In genomic region chr10:132208489-132209050, GRCh38 we compare ENCODE assay signal across 16 cellular contexts. TPM values are rescaled to one million over a fixed set of nuclear protein-coding genes. Genes with fewer than 3 reads are reported as not detected.
A peak's percentile ranks its signal among the peaks of the same experiment; 100 is the strongest.
DNase-seq lines count a peak whose midpoint lies in the region; ATAC-seq and TF ChIP-seq lines count a peak whose summit lies in the region.
"Had no signal": no experiment of that assay in that cellular context is flagged by ENCODE, and none has a peak within 500 bp of the region (broad histone marks: within the 10 kb centered on the region; RNA-seq: fewer than 3 reads in every experiment).

No MANE protein-coding gene starts in this region.

- H3K4me3 ChIP-seq in right atrium auricular region (no peak overlapping the region), foreskin fibroblast (ENCODE audit: low read depth in 1 of 2, low read length in 2 of 2) (no peak overlapping the region)

- H3K36me3 Mint-ChIP-seq in stimulated activated naive B cell treated with anti-CD40 and anti-IgM and Interleukin-4, amounts not matched to agents 10 μg/mL and 1 μg/mL and 100 μg/mL, for 72 hours = peaks cover 16 to 19% of the 10 kb centered on the region in 2 donors

- peaks cover 7 to 12% of the 10 kb centered on the region in 2 donors for H3K4me1 Mint-ChIP-seq in stimulated activated naive B cell treated with anti-CD40 and anti-IgM and Interleukin-4, amounts not matched to agents 10 μg/mL and 1 μg/mL and 100 μg/mL, for 72 hours
- H3K4me1 Mint-ChIP-seq: IgD-negative memory B cell had no signal

- no peaks in the 10 kb centered on the region for H3K4me1 ChIP-seq in right atrium auricular region

- H3K9me3 ChIP-seq in right atrium auricular region = peaks cover 3 to 9% of the 10 kb centered on the region in 2 donors

- no peaks in the 10 kb centered on the region for H3K27me3 Mint-ChIP-seq in stimulated activated naive B cell treated with anti-CD40 and anti-IgM and Interleukin-4, amounts not matched to agents 10 μg/mL and 1 μg/mL and 100 μg/mL, for 72 hours
- H3K27me3 Mint-ChIP-seq: IgD-negative memory B cell had no signal

- H3K27ac ChIP-seq in right atrium auricular region = no peak overlapping the region
- H3K27ac ChIP-seq: HL-60 had no signal

- H3K27me3 ChIP-seq in right atrium auricular region = no peaks in the 10 kb centered on the region

- peak; percentile 61 for ATAC-seq in Right ventricle myocardium inferior
- peak; percentile 76 for ATAC-seq in Right ventricle myocardium superior (ENCODE audit: poor library complexity)
- ATAC-seq in stimulated activated naive B cell treated with anti-CD40 and anti-IgM and Interleukin-4, amounts not matched to agents 10 μg/mL and 1 μg/mL and 100 μg/mL, for 72 hours (replicated peaks) = peak; percentile 94
- no peak for ATAC-seq in HG03175 (IDR thresholded peaks at IDR 0.05; ENCODE audit: unreplicated experiment)

- TF ChIP-seq CTCF in right atrium auricular region (IDR thresholded peaks at IDR 0.05) (no peak), foreskin fibroblast (IDR thresholded peaks at IDR 0.05; ENCODE audit: low read depth, low read length) (no peak)

- intact Hi-C loops in Right ventricle myocardium inferior (cut with DNase I) (no loop called here), Right ventricle myocardium superior (cut with DNase I) (no loop called here)

- H3K9me3 Mint-ChIP-seq in stimulated activated naive B cell treated with anti-CD40 and anti-IgM and Interleukin-4, amounts not matched to agents 10 μg/mL and 1 μg/mL and 100 μg/mL, for 72 hours = peaks cover 4% of the 10 kb centered on the region in 2 donors

- H3K27ac Mint-ChIP-seq in stimulated activated naive B cell treated with anti-CD40 and anti-IgM and Interleukin-4, amounts not matched to agents 10 μg/mL and 1 μg/mL and 100 μg/mL, for 72 hours = no peak overlapping the region
- H3K27ac Mint-ChIP-seq: IgD-negative memory B cell had no signal

- H3K4me3 Mint-ChIP-seq in stimulated activated naive B cell treated with anti-CD40 and anti-IgM and Interleukin-4, amounts not matched to agents 10 μg/mL and 1 μg/mL and 100 μg/mL, for 72 hours = peak overlapping the region in 1 of 2 donors; percentile 44
- H3K4me3 Mint-ChIP-seq: IgD-negative memory B cell had no signal

- no peaks in the 10 kb centered on the region for H3K36me3 ChIP-seq in right atrium auricular region

- DNase-seq in Right ventricle myocardium inferior (ENCODE audit: missing footprints) = peak; percentile 71
- no peak for DNase-seq in right atrium auricular region (ENCODE audit: low spot score)
- DNase-seq in Right ventricle myocardium superior = peak; percentile 66
- peak; percentile 73 for DNase-seq in myocyte (ENCODE audit: low read depth)
- DNase-seq in stimulated activated naive B cell treated with anti-CD40 and anti-IgM and Interleukin-4, amounts not matched to agents 10 μg/mL and 1 μg/mL and 100 μg/mL, for 72 hours = peak; percentile 57
- DNase-seq in foreskin fibroblast = no peak
- no peak for DNase-seq in anterior cingulate cortex (lab: John Stamatoyannopoulos, UW)
- DNase-seq: C1 segment of cervical spinal cord, DND-41, Kasumi-1, NCI-H187, NCI-H69, SHP77 treated with DMSO at 0.1 percent for 48 hours had no signal

RNA-seq across cellular contexts. Expression of gene DPYSL4, which starts 21.8 kb away (rescaled TPM):
- total RNA-seq in Right ventricle myocardium inferior = 24.9 TPM
- 1 to 10 TPM; 3.4 to 4.1 TPM for total RNA-seq in right atrium auricular region
- total RNA-seq in Right ventricle myocardium superior = 31.7 TPM
- total RNA-seq in myocyte = 21.0 and 22.3 TPM in 2 replicates
- polyA plus RNA-seq in myocyte (2012) = 27.9 TPM
- polyA plus RNA-seq: IgD-negative memory B cell had no signal

Comparison
In these comparisons a context has a peak if more than half of its experiments do, and no peak if none do; other contexts are left out.
1. DNase-seq: peak in Right ventricle myocardium inferior (single experiment), Right ventricle myocardium superior (single experiment), myocyte (single experiment) and stimulated activated naive B cell treated with anti-CD40 and anti-IgM and Interleukin-4, amounts not matched to agents 10 μg/mL and 1 μg/mL and 100 μg/mL, for 72 hours (single experiment); none in right atrium auricular region (single experiment), foreskin fibroblast (0 of 2) and anterior cingulate cortex (0 of 58).